9 cellular contexts compared by ENCODE assay signal in the genomic region with DNA sequence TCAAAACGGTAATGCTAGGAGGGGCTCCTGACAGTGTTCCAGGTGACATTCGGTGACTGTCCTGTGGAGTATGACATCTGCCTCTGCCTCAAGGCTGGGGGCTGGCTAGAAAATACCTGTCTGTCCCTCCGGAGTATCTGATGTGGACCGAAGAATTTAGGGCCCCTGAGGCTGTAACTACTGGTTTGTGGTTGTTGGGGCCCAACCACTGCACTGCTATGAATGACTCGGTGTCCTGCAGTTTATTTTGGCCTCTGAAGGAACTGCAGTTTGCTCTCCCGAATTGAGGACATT.
DNase-seq lines count a peak whose midpoint lies in the region; ATAC-seq lines count a peak whose summit lies in the region.
"Had no signal": no experiment of that assay in that cellular context is flagged by ENCODE, and none has a peak within 500 bp of the region (broad histone marks: within the 10 kb centered on the region; RNA-seq: fewer than 3 reads in every experiment).

No MANE protein-coding gene starts in this region.

- no peaks in the 10 kb centered on the region for H3K9me3 ChIP-seq in CD4-positive, alpha-beta memory T cell (ENCODE audit: control insufficient read depth in 1 of 2, low read length in 2 of 2)

- DNase-seq in CD4-positive, alpha-beta memory T cell: no peak
- peak; percentile 13 for DNase-seq in astrocyte of the hippocampus (ENCODE audit: low read depth, low spot score)
- DNase-seq in naive B cell: no peak
- no peak for DNase-seq in SKM-1 (lab: John Stamatoyannopoulos, UW; ENCODE audit: unreplicated experiment)
- no peak for DNase-seq in middle frontal gyrus (ENCODE audit: extremely low spot score, low spot score)

- H3K4me3 Mint-ChIP-seq in CD4-positive, alpha-beta memory T cell: peak overlapping the region; percentile 73 to 87 (median 79)
- H3K4me3 Mint-ChIP-seq in IgD-negative memory B cell: peak overlapping the region; percentile 77 to 89 (median 84)
- H3K4me3 Mint-ChIP-seq in naive B cell: peak overlapping the region; percentile 75 to 87 (median 80)

- H3K36me3 ChIP-seq in CD4-positive, alpha-beta memory T cell (ENCODE audit: insufficient read depth, low read length): no peaks in the 10 kb centered on the region

- intact Hi-C loops in CD4-positive, alpha-beta memory T cell (cut with micrococcal nuclease): no loop called here

- H3K4me3 ChIP-seq in CD4-positive, alpha-beta memory T cell (ENCODE audit: low read length in 2 of 2): no peak overlapping the region

- ATAC-seq in naive B cell (ENCODE audit: low read depth in 2 of 2) (no peak), HG02642 (IDR thresholded peaks at IDR 0.05; ENCODE audit: poor library complexity, unreplicated experiment) (no peak), HG03469 (IDR thresholded peaks at IDR 0.05; ENCODE audit: unreplicated experiment) (no peak)

- H3K27me3 ChIP-seq in CD4-positive, alpha-beta memory T cell (ENCODE audit: insufficient read depth, low read length): peaks cover 5% of the 10 kb centered on the region

- peak overlapping the region in 1 of 7 donors; percentile 60 for H3K27ac Mint-ChIP-seq in CD4-positive, alpha-beta memory T cell
- no peak overlapping the region for H3K27ac Mint-ChIP-seq in IgD-negative memory B cell
- peak overlapping the region in 2 of 6 donors; percentile 36 to 60 for H3K27ac Mint-ChIP-seq in naive B cell

- peaks cover 17 to 23% of the 10 kb centered on the region in 2 donors for H3K27me3 Mint-ChIP-seq in CD4-positive, alpha-beta memory T cell
- H3K27me3 Mint-ChIP-seq in IgD-negative memory B cell (peaks cover 19% of the 10 kb centered on the region), naive B cell (peaks cover 51 to 82% (median 72%) of the 10 kb centered on the region in 3 donors)

- CTCF ChIA-PET in CD4-positive, alpha-beta memory T cell (lab: Charles Lee; ENCODE audit: partially characterized antibody): no interaction called here

- H3K4me1 ChIP-seq in CD4-positive, alpha-beta memory T cell (ENCODE audit: insufficient read depth, low read length): peaks cover 14% of the 10 kb centered on the region

- H3K9me3 Mint-ChIP-seq in CD4-positive, alpha-beta memory T cell: no peaks in the 10 kb centered on the region
- H3K9me3 Mint-ChIP-seq in IgD-negative memory B cell (no peaks in the 10 kb centered on the region), naive B cell (peaks cover 0 to 5% (median 0%) of the 10 kb centered on the region in 7 donors)

- H3K36me3 Mint-ChIP-seq in CD4-positive, alpha-beta memory T cell: no peaks in the 10 kb centered on the region
- no peaks in the 10 kb centered on the region for H3K36me3 Mint-ChIP-seq in IgD-negative memory B cell
- H3K36me3 Mint-ChIP-seq in naive B cell: no peaks in the 10 kb centered on the region

- no peak overlapping the region for H3K27ac ChIP-seq in CD4-positive, alpha-beta memory T cell (ENCODE audit: low read depth, low read length)
- H3K27ac ChIP-seq: SK-N-MC had no signal

- POLR2A ChIA-PET in CD4-positive, alpha-beta memory T cell (lab: Charles Lee; ENCODE audit: partially characterized antibody): no interaction called here

- peaks cover 13 to 24% (median 17%) of the 10 kb centered on the region in 4 donors for H3K4me1 Mint-ChIP-seq in CD4-positive, alpha-beta memory T cell
- H3K4me1 Mint-ChIP-seq in IgD-negative memory B cell (peaks cover 0 to 10% (median 5%) of the 10 kb centered on the region in 3 donors), naive B cell (peaks cover 15 to 28% (median 20%) of the 10 kb centered on the region in 3 donors)
